17 cellular contexts compared by ENCODE assay signal in the genomic region with DNA sequence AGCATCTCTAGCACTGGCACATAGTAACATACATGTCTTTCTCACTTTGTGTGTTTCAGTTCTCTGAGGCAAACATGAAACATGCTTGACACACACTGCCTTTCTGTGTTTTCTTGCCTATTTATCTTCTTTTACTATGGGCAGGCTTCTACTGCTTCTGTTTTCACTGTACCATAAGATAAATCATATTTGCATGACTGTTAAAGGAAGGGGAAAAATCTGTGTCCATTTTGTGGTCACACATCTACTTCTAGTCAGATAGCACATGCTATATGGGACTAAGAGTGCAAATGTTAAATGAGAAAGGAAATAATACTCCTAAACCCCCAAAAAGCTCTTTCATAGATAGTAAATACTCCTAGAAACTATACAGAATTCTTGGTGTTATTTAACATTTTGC.
"Had no signal": no experiment of that assay in that cellular context is flagged by ENCODE, and none has a peak within 500 bp of the region (broad histone marks: within the 10 kb centered on the region; RNA-seq: fewer than 3 reads in every experiment).

No MANE protein-coding gene starts in this region.

- H3K9ac ChIP-seq: parathyroid adenoma had no signal

- H3K27ac Mint-ChIP-seq: activated CD8-positive, alpha-beta memory T cell treated with anti-CD3 and anti-CD28 coated beads, Interleukin-2, amount 10 ng/mL, durations not matched to agents 7 days and 5 days; activated naive CD8-positive, alpha-beta T cell treated with anti-CD3 and anti-CD28 coated beads, Interleukin-2, amount 10 ng/mL, durations not matched to agents 7 days and 5 days; mesothelial cell of epicardium; type B pancreatic cell had no signal

- DNase-seq: activated CD4-positive, alpha-beta T cell treated with anti-CD3 and anti-CD28 coated beads, Interleukin-2, amount 50 U/mL, for 4 hours; activated CD8-positive, alpha-beta memory T cell treated with anti-CD3 and anti-CD28 coated beads, Interleukin-2, amount 10 ng/mL, durations not matched to agents 7 days and 5 days; activated gamma-delta T cell; activated naive CD8-positive, alpha-beta T cell treated with anti-CD3 and anti-CD28 coated beads, Interleukin-2, amount 10 ng/mL, durations not matched to agents 7 days and 5 days; activated T-cell treated with anti-CD3 and anti-CD28 coated beads, Interleukin-2, amount 50 U/mL, for 48 hours; anterior cingulate cortex; dorsolateral prefrontal cortex; immature natural killer cell; left cardiac atrium; lower lobe of right lung; naive B cell; stimulated activated CD4-positive, alpha-beta T cell treated with anti-CD3 and anti-CD28 coated beads, Interleukin-2, amount 100 ng/mL, for 48 hours; stimulated activated naive CD4-positive, alpha-beta T cell treated with Interleukin-2 at 50 U/mL for 16 hours had no signal

- H3K79me2 ChIP-seq: parathyroid adenoma had no signal

- H3K9me3 Mint-ChIP-seq: activated naive CD8-positive, alpha-beta T cell treated with anti-CD3 and anti-CD28 coated beads, Interleukin-2, amount 10 ng/mL, durations not matched to agents 7 days and 5 days; immature natural killer cell; mesothelial cell of epicardium; naive B cell; type B pancreatic cell had no signal

- H3K9me3 ChIP-seq: breast epithelium, lower lobe of right lung had no signal

- H3K27me3 ChIP-seq: breast epithelium, dorsolateral prefrontal cortex had no signal

- H3K4me3 ChIP-seq: breast epithelium, dorsolateral prefrontal cortex, lower lobe of right lung had no signal

- H3K27ac ChIP-seq: breast epithelium, dorsolateral prefrontal cortex, lower lobe of right lung, parathyroid adenoma had no signal

- ATAC-seq: activated CD8-positive, alpha-beta memory T cell treated with anti-CD3 and anti-CD28 coated beads, Interleukin-2, amount 10 ng/mL, durations not matched to agents 7 days and 5 days; left cardiac atrium; lower lobe of right lung had no signal

- H3K4me3 Mint-ChIP-seq: activated CD8-positive, alpha-beta memory T cell treated with anti-CD3 and anti-CD28 coated beads, Interleukin-2, amount 10 ng/mL, durations not matched to agents 7 days and 5 days; activated naive CD8-positive, alpha-beta T cell treated with anti-CD3 and anti-CD28 coated beads, Interleukin-2, amount 10 ng/mL, durations not matched to agents 7 days and 5 days; immature natural killer cell; mesothelial cell of epicardium; naive B cell; type B pancreatic cell had no signal

- H3K4me1 Mint-ChIP-seq: activated CD8-positive, alpha-beta memory T cell treated with anti-CD3 and anti-CD28 coated beads, Interleukin-2, amount 10 ng/mL, durations not matched to agents 7 days and 5 days had no signal

- H3K36me3 Mint-ChIP-seq: activated CD8-positive, alpha-beta memory T cell treated with anti-CD3 and anti-CD28 coated beads, Interleukin-2, amount 10 ng/mL, durations not matched to agents 7 days and 5 days; activated naive CD8-positive, alpha-beta T cell treated with anti-CD3 and anti-CD28 coated beads, Interleukin-2, amount 10 ng/mL, durations not matched to agents 7 days and 5 days; immature natural killer cell; mesothelial cell of epicardium; naive B cell; type B pancreatic cell had no signal

- H3K4me1 ChIP-seq: breast epithelium had no signal

- H2AFZ ChIP-seq: parathyroid adenoma had no signal

- H3K27me3 Mint-ChIP-seq: activated CD8-positive, alpha-beta memory T cell treated with anti-CD3 and anti-CD28 coated beads, Interleukin-2, amount 10 ng/mL, durations not matched to agents 7 days and 5 days; activated naive CD8-positive, alpha-beta T cell treated with anti-CD3 and anti-CD28 coated beads, Interleukin-2, amount 10 ng/mL, durations not matched to agents 7 days and 5 days; naive B cell; type B pancreatic cell had no signal

- H3K36me3 ChIP-seq: breast epithelium, lower lobe of right lung had no signal
